ENCODE assay signal across 30 cellular contexts in the genomic region with DNA sequence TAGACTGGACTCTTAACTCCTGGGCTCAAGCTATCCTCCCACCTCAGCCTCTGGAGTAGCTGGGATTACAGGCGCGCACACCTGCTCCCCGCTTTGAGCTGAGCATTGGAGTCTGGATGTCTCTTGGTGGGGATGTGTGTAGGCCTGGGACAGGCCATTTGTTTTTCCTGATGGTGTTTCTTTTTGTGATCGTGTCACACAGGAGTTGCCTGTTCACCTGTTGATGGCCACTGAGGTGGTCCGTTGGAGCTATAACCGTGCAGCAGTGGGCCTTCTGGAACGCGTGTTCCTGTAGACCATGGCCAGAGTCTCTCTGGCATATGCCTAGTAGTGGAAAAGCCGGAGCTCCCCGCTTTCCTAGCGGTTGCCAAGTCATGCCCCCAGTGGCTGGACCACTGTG. TPM values are rescaled to one million over a fixed set of nuclear protein-coding genes. Genes with fewer than 3 reads are reported as not detected.
DNase-seq lines count a peak whose midpoint lies in the region; ATAC-seq and TF ChIP-seq lines count a peak whose summit lies in the region.
"Had no signal": no experiment of that assay in that cellular context is flagged by ENCODE, and none has a peak within 500 bp of the region (broad histone marks: within the 10 kb centered on the region; RNA-seq: fewer than 3 reads in every experiment).

No MANE protein-coding gene starts in this region.

- H3K27ac Mint-ChIP-seq in CD8-positive, alpha-beta T cell = peak overlapping the region; percentile 45
- H3K27ac Mint-ChIP-seq in T-helper 17 cell = no peak overlapping the region
- peak overlapping the region; percentile 43 for H3K27ac Mint-ChIP-seq in memory B cell
- H3K27ac Mint-ChIP-seq: activated CD4-positive, alpha-beta T cell treated with anti-CD3 and anti-CD28 coated beads for 36 hours; activated T-helper 2 cell treated with anti-CD3 and anti-CD28 coated beads, Interferon-gamma antibody, Interleukin-2, Interleukin-4, amounts not matched to agents 10 μg/mL and 5 μg/mL and 100 μg/mL, durations not matched to agents 14 hours and 24 hours and 36 hours; T-helper 2 cell treated with Interferon-gamma antibody and Interleukin-4, amounts not matched to agents 5 μg/mL and 100 μg/mL, for 36 hours had no signal

- peaks cover 2% of the 10 kb centered on the region for H3K36me3 Mint-ChIP-seq in CD8-positive, alpha-beta T cell
- peaks cover 2% of the 10 kb centered on the region for H3K36me3 Mint-ChIP-seq in T-helper 17 cell (ENCODE audit: low read depth)
- no peaks in the 10 kb centered on the region for H3K36me3 Mint-ChIP-seq in memory B cell

- TF ChIP-seq CTCF in CD8-positive, alpha-beta T cell (IDR thresholded peaks at IDR 0.05) = no peak
- no peak for TF ChIP-seq CTCF in upper lobe of right lung (IDR thresholded peaks at IDR 0.05)

- peaks cover 4% of the 10 kb centered on the region for H3K4me1 ChIP-seq in CD8-positive, alpha-beta T cell (ENCODE audit: insufficient read depth, low read length)
- H3K4me1 ChIP-seq in upper lobe of right lung = peaks cover 56% of the 10 kb centered on the region

- peaks cover 52% of the 10 kb centered on the region for H3K4me1 Mint-ChIP-seq in CD8-positive, alpha-beta T cell (ENCODE audit: low read depth)
- H3K4me1 Mint-ChIP-seq in T-helper 17 cell = peaks cover 42% of the 10 kb centered on the region
- peaks cover 50% of the 10 kb centered on the region for H3K4me1 Mint-ChIP-seq in memory B cell

- DNase-seq in CD8-positive, alpha-beta T cell = no peak
- DNase-seq in T-helper 17 cell (no peak), memory B cell (ENCODE audit: low spot score in 2 of 2) (no peak), upper lobe of right lung (no peak), NCI-H510A (lab: John Stamatoyannopoulos, UW) (no peak)
- DNase-seq: activated CD4-positive, alpha-beta T cell treated with anti-CD3 and anti-CD28 coated beads for 36 hours; activated CD8-positive, alpha-beta memory T cell treated with anti-CD3 and anti-CD28 coated beads for 24 hours; activated naive CD4-positive, alpha-beta T cell treated with anti-CD3 and anti-CD28 coated beads, Interleukin-2, amount 50 U/mL, for 16 hours; activated T-cell treated with anti-CD3 and anti-CD28 coated beads for 4 hours; EL; GOT3; mesendoderm; NCI-H1105; NCI-H187; NCI-H2171; NCI-H510A treated with DMSO at 0.1 percent for 48 hours; right lobe of liver; SIG-M5; stimulated activated CD8-positive, alpha-beta memory T cell treated with anti-CD3 and anti-CD28 coated beads, Interleukin-4, amount 100 ng/mL, for 48 hours had no signal

- no peaks in the 10 kb centered on the region for H3K27me3 ChIP-seq in CD8-positive, alpha-beta T cell (ENCODE audit: insufficient read depth, low read length)
- no peaks in the 10 kb centered on the region for H3K27me3 ChIP-seq in upper lobe of right lung
- H3K27me3 ChIP-seq: right lobe of liver had no signal

- H3K27me3 Mint-ChIP-seq in CD8-positive, alpha-beta T cell (ENCODE audit: low read depth) = no peaks in the 10 kb centered on the region
- H3K27me3 Mint-ChIP-seq in T-helper 17 cell (no peaks in the 10 kb centered on the region), memory B cell (no peaks in the 10 kb centered on the region)
- H3K27me3 Mint-ChIP-seq: activated CD4-positive, alpha-beta T cell treated with anti-CD3 and anti-CD28 coated beads for 36 hours; stimulated activated naive CD8-positive, alpha-beta T cell treated with anti-CD3 and anti-CD28 coated beads, Interleukin-15, Interleukin-2, amounts not matched to agents 100 ng/mL and 50 ng/mL, for 24 hours had no signal

- H3K4me3 ChIP-seq in CD8-positive, alpha-beta T cell (ENCODE audit: low read depth, low read length) = no peak overlapping the region
- H3K4me3 ChIP-seq in upper lobe of right lung = no peak overlapping the region
- H3K4me3 ChIP-seq: right lobe of liver, thoracic aorta had no signal

- intact Hi-C loops in CD8-positive, alpha-beta T cell (cut with DNase I, micrococcal nuclease) = loop anchor here in 1 of 2 experiments (5.0 to 10.0 kb wide), 3 partner anchors 213 to 546 kb away; partner anchors contain the start of genes PLEKHG2 and SAMD4B
- intact Hi-C loops in upper lobe of right lung (cut with DNase I) = loop anchor here (10.0 kb wide), 1 partner anchor 196 kb away; the partner anchor contains the start of gene LRFN1

- H3K4me3 Mint-ChIP-seq in CD8-positive, alpha-beta T cell = no peak overlapping the region
- H3K4me3 Mint-ChIP-seq in T-helper 17 cell = peak overlapping the region; percentile 50
- no peak overlapping the region for H3K4me3 Mint-ChIP-seq in memory B cell
- H3K4me3 Mint-ChIP-seq: activated CD4-positive, alpha-beta T cell treated with anti-CD3 and anti-CD28 coated beads for 36 hours; stimulated activated naive CD8-positive, alpha-beta T cell treated with anti-CD3 and anti-CD28 coated beads, Interleukin-15, Interleukin-2, amounts not matched to agents 100 ng/mL and 50 ng/mL, for 24 hours; T-helper 2 cell treated with Interferon-gamma antibody and Interleukin-4, amounts not matched to agents 5 μg/mL and 100 μg/mL, for 36 hours had no signal

- H3K27ac ChIP-seq in CD8-positive, alpha-beta T cell (ENCODE audit: low read depth, low read length) = no peak overlapping the region
- peak overlapping the region; percentile 51 for H3K27ac ChIP-seq in upper lobe of right lung
- H3K27ac ChIP-seq: epithelial cell of prostate, right lobe of liver had no signal

- no peak for ATAC-seq in CD8-positive, alpha-beta T cell
- ATAC-seq in T-helper 17 cell (no peak), memory B cell (ENCODE audit: low read depth) (no peak), upper lobe of right lung (no peak), HG03457 (IDR thresholded peaks at IDR 0.05; ENCODE audit: unreplicated experiment) (no peak), GM21367 (IDR thresholded peaks at IDR 0.05; ENCODE audit: unreplicated experiment) (no peak)
- ATAC-seq: activated CD4-positive, alpha-beta T cell treated with anti-CD3 and anti-CD28 coated beads for 36 hours; right lobe of liver had no signal

- H3K9me3 ChIP-seq in CD8-positive, alpha-beta T cell (ENCODE audit: low read length) = no peaks in the 10 kb centered on the region
- H3K9me3 ChIP-seq in T-helper 17 cell (ENCODE audit: control insufficient read depth, low read length, poor library complexity, severe bottlenecking) (no peaks in the 10 kb centered on the region), upper lobe of right lung (no peaks in the 10 kb centered on the region)
- H3K9me3 ChIP-seq: right lobe of liver, thoracic aorta had no signal

- POLR2A ChIA-PET in CD8-positive, alpha-beta T cell (lab: Charles Lee) = no interaction called here

- CTCF ChIA-PET in CD8-positive, alpha-beta T cell (lab: Charles Lee) = interaction anchor here (2.1 kb wide), 1 partner anchor 18 kb away, joined by 5 read pairs; no protein-coding TSS in a partner anchor

- H3K9me3 Mint-ChIP-seq in CD8-positive, alpha-beta T cell = no peaks in the 10 kb centered on the region
- H3K9me3 Mint-ChIP-seq in memory B cell = no peaks in the 10 kb centered on the region
- H3K9me3 Mint-ChIP-seq: activated T-helper 2 cell treated with anti-CD3 and anti-CD28 coated beads, Interferon-gamma antibody, Interleukin-2, Interleukin-4, amounts not matched to agents 10 μg/mL and 5 μg/mL and 100 μg/mL, durations not matched to agents 14 hours and 24 hours and 36 hours; stimulated activated naive CD8-positive, alpha-beta T cell treated with anti-CD3 and anti-CD28 coated beads, Interleukin-15, Interleukin-2, amounts not matched to agents 100 ng/mL and 50 ng/mL, for 24 hours; T-helper 2 cell treated with Interferon-gamma antibody and Interleukin-4, amounts not matched to agents 5 μg/mL and 100 μg/mL, for 36 hours had no signal

- H3K36me3 ChIP-seq in CD8-positive, alpha-beta T cell (ENCODE audit: insufficient read depth, low read length) = no peaks in the 10 kb centered on the region
- no peaks in the 10 kb centered on the region for H3K36me3 ChIP-seq in upper lobe of right lung
- H3K36me3 ChIP-seq: right lobe of liver, thoracic aorta had no signal

RNA-seq across cellular contexts. Expression of gene PAK4, which starts 3.5 kb away (rescaled TPM):
- 1 to 10 TPM; 6.4 to 7.8 TPM for total RNA-seq in CD8-positive, alpha-beta T cell
- total RNA-seq in T-helper 17 cell (1 to 10 TPM; 9.6 to 9.7 TPM), upper lobe of right lung (72.8 TPM)

RNA-seq across cellular contexts. Expression of gene ACP7, which starts 44.9 kb away (rescaled TPM):
- total RNA-seq in CD8-positive, alpha-beta T cell = not detected
- total RNA-seq in T-helper 17 cell (not detected), upper lobe of right lung (not detected)
- total RNA-seq: activated CD4-positive, alpha-beta T cell treated with anti-CD3 and anti-CD28 coated beads for 36 hours; activated T-helper 2 cell treated with anti-CD3 and anti-CD28 coated beads, Interferon-gamma antibody, Interleukin-2, Interleukin-4, amounts not matched to agents 10 μg/mL and 5 μg/mL and 100 μg/mL, durations not matched to agents 14 hours and 24 hours and 36 hours; glomerular endothelial cell; left colon; MCF 10A; posterior vena cava; right lobe of liver; thoracic aorta had no signal
